Comparison of ENCODE assay signal across 16 cellular contexts in genomic region chrX:123217077-123217476, GRCh38. TPM values are rescaled to one million over a fixed set of nuclear protein-coding genes. Genes with fewer than 3 reads are reported as not detected.
DNase-seq lines count a peak whose midpoint lies in the region; ATAC-seq, FAIRE-seq and TF ChIP-seq lines count a peak whose summit lies in the region.
"Had no signal": no experiment of that assay in that cellular context is flagged by ENCODE, and none has a peak within 500 bp of the region (broad histone marks: within the 10 kb centered on the region; RNA-seq: fewer than 3 reads in every experiment).

No MANE protein-coding gene starts in this region.

- DNase-seq in AG09309 (ENCODE audit: low read depth) (peak; percentile 23), RPMI7951 (ENCODE audit: low read depth) (peak; percentile 11), fibroblast of pulmonary artery (ENCODE audit: low read depth) (peak; percentile 5), osteoblast (ENCODE audit: insufficient read length, low spot score, missing footprints) (peak; percentile 42), HepG2 (ENCODE audit: low spot score) (no peak), RKO (ENCODE audit: low spot score) (no peak), neuronal stem cell (ENCODE audit: low spot score) (no peak)
- DNase-seq: AML-193, hippocampal formation, transverse colon had no signal

- WGBS in HepG2 (ENCODE audit: low lambda C conversion rate): 0% methylated on average over 1 of the region's 2 CpGs
- WGBS in neuronal stem cell (ENCODE audit: extremely low coverage in 2 of 2, insufficient read length in 2 of 2, insufficient replicate concordance in 1 of 2), 2 donors: no CpG with 5 or more reads among the region's 2 CpGs

- H3K36me3 ChIP-seq in osteoblast (ENCODE audit: insufficient read depth, low read length) (no peaks in the 10 kb centered on the region), HepG2 (replicated peaks in 1 of 2; ENCODE audit: control insufficient read depth in 1 of 2, insufficient read depth in 2 of 2, low read length in 2 of 2) (no peaks in the 10 kb centered on the region), neuronal stem cell (replicated peaks in 1 of 2; ENCODE audit: control insufficient read depth in 2 of 2, insufficient read depth in 2 of 2, low read length in 2 of 2) (no peaks in the 10 kb centered on the region)
- H3K36me3 ChIP-seq: transverse colon had no signal

- H3K79me1 ChIP-seq in neuronal stem cell (ENCODE audit: low read depth, low read length): no peaks in the 10 kb centered on the region

- H2BK5ac ChIP-seq in neuronal stem cell (ENCODE audit: low read length): no peak overlapping the region

- no peak overlapping the region for H3K23ac ChIP-seq in neuronal stem cell (ENCODE audit: low read depth, low read length, poor library complexity)

- no peak overlapping the region for H2BK12ac ChIP-seq in neuronal stem cell (ENCODE audit: low read length)

- no peak overlapping the region for H3K9ac ChIP-seq in HepG2 (ENCODE audit: insufficient read depth, low read depth, low read length)
- no peak overlapping the region for H3K9ac ChIP-seq in neuronal stem cell (ENCODE audit: low read depth, low read length, poor library complexity)

- H3K4me3 ChIP-seq in AG09309 (ENCODE audit: control insufficient read depth, low read depth, low read length) (no peak overlapping the region), fibroblast of pulmonary artery (replicated peaks; ENCODE audit: low read depth, low read length) (no peak overlapping the region), osteoblast (ENCODE audit: insufficient read depth, low read length) (no peak overlapping the region), HepG2 (replicated peaks in 1 of 3; ENCODE audit: insufficient read depth in 1 of 3, low read depth in 2 of 3, low read length in 3 of 3) (no peak overlapping the region), neuronal stem cell (ENCODE audit: low read length in 2 of 2) (no peak overlapping the region)
- H3K4me3 ChIP-seq: transverse colon had no signal

- no peak for TF ChIP-seq POLR2A in HepG2 (IDR thresholded peaks at IDR 0.05; ENCODE audit: insufficient read depth in 1 of 2, low read depth in 2 of 2, low read length in 2 of 2)

- CTCF ChIA-PET in HepG2 (lab: Yijun Ruan, JAX; ENCODE audit: low intra/inter-chr PET ratio, low total read pairs): no interaction called here

- no peak overlapping the region for H3K4ac ChIP-seq in neuronal stem cell (ENCODE audit: low read length)

- intact Hi-C loops in HepG2 (cut with micrococcal nuclease; ENCODE audit: unreplicated experiment): no loop called here

- no peak overlapping the region for H4K91ac ChIP-seq in neuronal stem cell (ENCODE audit: low read depth, low read length, poor library complexity)

- H2BK15ac ChIP-seq in neuronal stem cell (ENCODE audit: low read length): no peak overlapping the region

- BruUV-seq in HepG2 (replicated peaks; lab: Mats Ljungman, UMichigan): no TSS peak

- no peak overlapping the region for H3K18ac ChIP-seq in neuronal stem cell (ENCODE audit: low read length)

- H3K79me2 ChIP-seq in osteoblast (ENCODE audit: insufficient read depth, low read length) (no peaks in the 10 kb centered on the region), HepG2 (ENCODE audit: insufficient read depth, low read length) (no peaks in the 10 kb centered on the region)

- no peak for TF ChIP-seq EP300 in HepG2 (IDR thresholded peaks at IDR 0.05; ENCODE audit: low read depth in 2 of 2, low read length in 2 of 2)
- no peak for TF ChIP-seq EP300 in HepG2 (CRISPR knock-in tag; IDR thresholded peaks at IDR 0.05; ENCODE audit: borderline replicate concordance)

- no peak overlapping the region for H2AFZ ChIP-seq in osteoblast (ENCODE audit: low read length)
- no peak overlapping the region for H2AFZ ChIP-seq in HepG2 (ENCODE audit: low read length)
- H2AFZ ChIP-seq in neuronal stem cell (ENCODE audit: low read length): no peak overlapping the region

- H3K27ac ChIP-seq in osteoblast (ENCODE audit: low read depth, low read length) (no peak overlapping the region), HepG2 (ENCODE audit: extremely low read length, insufficient read depth, low read length) (no peak overlapping the region), neuronal stem cell (replicated peaks; ENCODE audit: low read length) (no peak overlapping the region)
- H3K27ac ChIP-seq: transverse colon had no signal

- no peak for FAIRE-seq in HepG2 (lab: Jason Lieb, UNC)
- FAIRE-seq: D721Med, H1, RCC 7860 had no signal

- TF ChIP-seq RAD21 in HepG2 (CRISPR knock-in tag; IDR thresholded peaks at IDR 0.05): no peak

- no peaks in the 10 kb centered on the region for H4K20me1 ChIP-seq in osteoblast (ENCODE audit: insufficient read depth, low read length)
- H4K20me1 ChIP-seq in HepG2 (ENCODE audit: insufficient read depth, low read length): no peaks in the 10 kb centered on the region

- H2BK120ac ChIP-seq in neuronal stem cell (ENCODE audit: low read depth, low read length): no peak overlapping the region

- ATAC-seq in HepG2: no peak
- ATAC-seq in activated CD4-positive, CD25-positive, alpha-beta regulatory T cell treated with anti-CD3 and anti-CD28 coated beads, Interleukin-2, amount 50 U/mL, for 24 hours: no peak
- ATAC-seq: left colon had no signal

- no peak for TF ChIP-seq CTCF in AG09309 (IDR thresholded peaks at IDR 0.05; ENCODE audit: control insufficient read depth, insufficient read depth, low read depth, low read length, missing control alignments)
- no peak for TF ChIP-seq CTCF in fibroblast of pulmonary artery (IDR thresholded peaks at IDR 0.05; ENCODE audit: low read length, missing control alignments)
- no peak for TF ChIP-seq CTCF in osteoblast (IDR thresholded peaks at IDR 0.05; ENCODE audit: extremely low read depth, low read depth, low read length)
- no peak for TF ChIP-seq CTCF in HepG2 (CRISPR knock-in tag; IDR thresholded peaks at IDR 0.05)

- no peak overlapping the region for H3K14ac ChIP-seq in neuronal stem cell (ENCODE audit: low read length)

- peaks cover 17% of the 10 kb centered on the region for H3K4me1 ChIP-seq in osteoblast (ENCODE audit: insufficient read depth, low read length)
- no peaks in the 10 kb centered on the region for H3K4me1 ChIP-seq in HepG2 (ENCODE audit: insufficient read depth, low read length)
- H3K4me1 ChIP-seq in neuronal stem cell (ENCODE audit: control insufficient read depth in 2 of 2, insufficient read depth in 1 of 2, low read depth in 1 of 2, low read length in 2 of 2): peaks cover 0 to 5% of the 10 kb centered on the region in 2 donors
- H3K4me1 ChIP-seq: transverse colon had no signal

- in situ Hi-C loops in HepG2 (cut with HindIII; ENCODE audit: extremely low pct_ligation_motif_present, low pct_unique_long_range_greater_than_20kb): no loop called here

- H3K9me3 ChIP-seq in osteoblast (ENCODE audit: low read depth, low read length) (no peaks in the 10 kb centered on the region), HepG2 (ENCODE audit: low read length) (no peaks in the 10 kb centered on the region), neuronal stem cell (replicated peaks in 1 of 2; ENCODE audit: control insufficient read depth in 2 of 2, insufficient read depth in 1 of 2, low read depth in 1 of 2, low read length in 2 of 2) (no peaks in the 10 kb centered on the region)
- H3K9me3 ChIP-seq: transverse colon had no signal

- H3K27me3 ChIP-seq in osteoblast (ENCODE audit: insufficient read depth, low read length) (no peaks in the 10 kb centered on the region), HepG2 (ENCODE audit: control insufficient read depth in 1 of 2, insufficient read depth in 2 of 2, low read length in 2 of 2) (no peaks in the 10 kb centered on the region), neuronal stem cell (ENCODE audit: control insufficient read depth in 3 of 3, insufficient read depth in 3 of 3, low read depth in 1 of 3, low read length in 3 of 3) (peaks cover 0 to 6% (median 0%) of the 10 kb centered on the region in 3 experiments)
- H3K27me3 ChIP-seq: transverse colon had no signal

- no peak overlapping the region for H4K8ac ChIP-seq in neuronal stem cell (ENCODE audit: low read depth, low read length)

- POLR2A ChIA-PET in HepG2 (lab: Yijun Ruan, JAX): no interaction called here

- H2AK5ac ChIP-seq in neuronal stem cell (ENCODE audit: low read depth, low read length): no peak overlapping the region

- H3K4me2 ChIP-seq in osteoblast (ENCODE audit: insufficient read depth, low read length) (no peak overlapping the region), HepG2 (ENCODE audit: low read depth, low read length) (no peak overlapping the region), neuronal stem cell (ENCODE audit: insufficient read depth, low read length, poor library complexity, severe bottlenecking) (no peak overlapping the region)

TF ChIP-seq in HepG2, 621 proteins besides CTCF, POLR2A, EP300 and RAD21 (continues in another document):
- TF ChIP-seq ZNF460 (CRISPR knock-in tag; IDR thresholded peaks at IDR 0.05; ENCODE audit: borderline replicate concordance) (no peak), KLF16 (CRISPR knock-in tag; IDR thresholded peaks at IDR 0.05) (no peak), NR2C2 (CRISPR knock-in tag; IDR thresholded peaks at IDR 0.05; ENCODE audit: borderline replicate concordance) (no peak)

RNA-seq across cellular contexts. Expression of gene GRIA3, which starts 33.0 kb away (rescaled TPM):
- total RNA-seq in RPMI7951 (2014; rRNA removed; shearing (Covaris generic)): 0.36 and 0.59 TPM in 2 replicates
- total RNA-seq in osteoblast (3.3 and 6.8 TPM in 2 replicates), HepG2 (2016; rRNA removed; fragmentation: Illumina TruSeq; extraction: Trizol) (not detected in 2 replicates)
- not detected in 2 replicates for total RNA-seq in HepG2 (2016; cell fraction: cytosol; rRNA removed; fragmentation: Illumina TruSeq; extraction: Trizol; ENCODE audit: low read depth)
- total RNA-seq in HepG2 (2016; cell fraction: insoluble cytoplasmic fraction; rRNA removed; fragmentation: Illumina TruSeq; extraction: Trizol): not detected in 2 replicates
- not detected in 2 replicates for total RNA-seq in HepG2 (2016; cell fraction: membrane; rRNA removed; fragmentation: Illumina TruSeq; extraction: Trizol)
- not detected in 2 replicates for total RNA-seq in HepG2 (2016; cell fraction: nucleus; rRNA removed; fragmentation: Illumina TruSeq; extraction: Trizol)
- not detected in 2 replicates for polyA plus RNA-seq in HepG2 (2011; rRNA removed)
- not detected in 2 replicates for polyA plus RNA-seq in HepG2 (2011; cell fraction: cytosol; rRNA removed)
- polyA plus RNA-seq in HepG2 (2011; cell fraction: nucleus; rRNA removed): not detected in 2 replicates
- polyA plus RNA-seq in HepG2 (2012): not detected in 2 replicates
- not detected in 2 replicates for polyA plus RNA-seq in HepG2 (2016; cell fraction: cytosol; fragmentation: Illumina TruSeq; extraction: Trizol; ENCODE audit: low read depth)
- polyA plus RNA-seq in HepG2 (2016; cell fraction: insoluble cytoplasmic fraction; fragmentation: Illumina TruSeq; extraction: Trizol; ENCODE audit: low read depth): not detected in 2 replicates
- polyA plus RNA-seq in HepG2 (2016; cell fraction: membrane; fragmentation: Illumina TruSeq; extraction: Trizol; ENCODE audit: low read depth): not detected in 2 replicates
- polyA plus RNA-seq in HepG2 (2016; cell fraction: nucleus; fragmentation: Illumina TruSeq; extraction: Trizol; ENCODE audit: insufficient read depth, low read depth): not detected in 2 replicates
- not detected in 2 replicates for polyA minus RNA-seq in HepG2 (2011; rRNA and poly(A)+ RNA removed; ENCODE audit: low replicate concordance)
- not detected in 2 replicates for polyA minus RNA-seq in HepG2 (2011; cell fraction: cytosol; rRNA and poly(A)+ RNA removed)
- not detected in 2 replicates for polyA minus RNA-seq in HepG2 (2011; cell fraction: nucleus; rRNA and poly(A)+ RNA removed)
- polyA plus RNA-seq in neuronal stem cell (2013, experiment 1 of 2): 4.2 TPM
- polyA plus RNA-seq in neuronal stem cell (2013, experiment 2 of 2): 3.8 TPM
- total RNA-seq: myocyte had no signal

Comparison
In these comparisons a context has a peak if more than half of its experiments do, and no peak if none do; other contexts are left out.
1. DNase-seq: peak in AG09309 (single experiment), RPMI7951 (single experiment), fibroblast of pulmonary artery (single experiment) and osteoblast (single experiment); none in HepG2 (single experiment), RKO (single experiment) and neuronal stem cell (single experiment).